23 cellular contexts compared by ENCODE assay signal in the genomic region with DNA sequence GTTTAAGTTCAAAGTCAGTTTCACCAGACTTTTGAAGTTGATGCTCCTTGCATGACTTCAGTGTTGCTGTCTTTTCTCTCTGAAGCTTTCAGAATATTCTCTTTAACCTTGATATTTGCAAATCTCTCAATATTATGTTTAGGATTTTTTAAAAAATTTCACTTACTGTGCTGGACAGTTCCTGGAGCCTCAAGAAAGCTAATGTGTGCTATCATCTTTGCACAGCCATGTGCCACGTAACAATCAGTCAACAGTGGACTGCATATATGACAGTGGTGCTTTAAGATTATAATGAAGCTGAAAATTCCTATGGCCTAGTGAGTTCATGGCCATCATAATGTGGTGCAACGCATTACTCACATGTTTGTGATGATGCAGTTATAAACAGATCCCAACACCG. TPM values are rescaled to one million over a fixed set of nuclear protein-coding genes. Genes with fewer than 3 reads are reported as not detected.
DNase-seq lines count a peak whose midpoint lies in the region; ATAC-seq and TF ChIP-seq lines count a peak whose summit lies in the region.
"Had no signal": no experiment of that assay in that cellular context is flagged by ENCODE, and none has a peak within 500 bp of the region (broad histone marks: within the 10 kb centered on the region; RNA-seq: fewer than 3 reads in every experiment).

No MANE protein-coding gene starts in this region.

- TF ChIP-seq CTCF in WERI-Rb-1 (IDR thresholded peaks at IDR 0.05; ENCODE audit: low read depth, low read length): no peak
- no peak for TF ChIP-seq CTCF in upper lobe of left lung (IDR thresholded peaks at IDR 0.05)

- no peak overlapping the region for H4K91ac ChIP-seq in mesenchymal stem cell (ENCODE audit: low read length)

- no peak for TF ChIP-seq POLR2A in upper lobe of left lung (IDR thresholded peaks at IDR 0.05)

- no peak overlapping the region for H2BK120ac ChIP-seq in mesenchymal stem cell (ENCODE audit: low read depth, low read length)

- no peak overlapping the region for H4K8ac ChIP-seq in mesenchymal stem cell (ENCODE audit: low read length)

- H3K27ac ChIP-seq in CD4-positive, alpha-beta memory T cell (ENCODE audit: low read depth, low read length): no peak overlapping the region
- no peak overlapping the region for H3K27ac ChIP-seq in mesenchymal stem cell (ENCODE audit: low read length, poor library complexity, severe bottlenecking)
- no peak overlapping the region for H3K27ac ChIP-seq in WERI-Rb-1
- H3K27ac ChIP-seq in upper lobe of left lung: no peak overlapping the region
- H3K27ac ChIP-seq: SK-N-MC had no signal

- CTCF ChIA-PET in CD4-positive, alpha-beta memory T cell (lab: Charles Lee; ENCODE audit: partially characterized antibody): interaction anchor here (1.1 to 1.3 kb wide), 3 partner anchors 15 to 39 kb away, joined by 3 to 5 read pairs (median 4); no protein-coding TSS in a partner anchor

- 67% methylated on average over 3 of the region's 3 CpGs for WGBS in mesenchymal stem cell
- WGBS in upper lobe of left lung, 2 donors: 92 to 96% methylated on average over 3 of the region's 3 CpGs

- peaks cover 25% of the 10 kb centered on the region for H3K4me1 ChIP-seq in CD4-positive, alpha-beta memory T cell (ENCODE audit: insufficient read depth, low read length)
- H3K4me1 ChIP-seq in mesenchymal stem cell (ENCODE audit: control insufficient read depth, insufficient read depth, low read depth, low read length): no peaks in the 10 kb centered on the region
- no peaks in the 10 kb centered on the region for H3K4me1 ChIP-seq in upper lobe of left lung

- no peaks in the 10 kb centered on the region for H3K27me3 Mint-ChIP-seq in CD4-positive, alpha-beta memory T cell
- no peaks in the 10 kb centered on the region for H3K27me3 Mint-ChIP-seq in T-helper 17 cell

- H3K27me3 ChIP-seq in CD4-positive, alpha-beta memory T cell (ENCODE audit: insufficient read depth, low read length): no peaks in the 10 kb centered on the region
- H3K27me3 ChIP-seq in mesenchymal stem cell (ENCODE audit: control insufficient read depth in 1 of 2, insufficient read depth in 1 of 2, low read length in 2 of 2) (no peaks in the 10 kb centered on the region), WERI-Rb-1 (ENCODE audit: insufficient read depth, low read depth, severe bottlenecking) (no peaks in the 10 kb centered on the region), upper lobe of left lung (no peaks in the 10 kb centered on the region)
- H3K27me3 ChIP-seq: MG63 had no signal

- H2BK15ac ChIP-seq in mesenchymal stem cell (ENCODE audit: low read depth, poor library complexity, severe bottlenecking): no peak overlapping the region

- no peak overlapping the region for H2AK5ac ChIP-seq in mesenchymal stem cell (ENCODE audit: low read length, severe bottlenecking)

- no peak for DNase-seq in CD4-positive, alpha-beta memory T cell
- no peak for DNase-seq in T-helper 17 cell
- DNase-seq in mesenchymal stem cell: peak; percentile 41
- DNase-seq in WERI-Rb-1: no peak
- DNase-seq in COR-L47 (lab: John Stamatoyannopoulos, UW): no peak
- no peak for DNase-seq in upper lobe of left lung
- DNase-seq: Caco-2, GDM1, KBM-7, MG63, NCI-H1105 treated with DMSO at 0.1 percent for 48 hours, NCI-H146, NCI-H1930, NCI-H2107, NCI-H446, NCI-H524 treated with DMSO at 0.1 percent for 48 hours, NCI-H774, RPMI8226, SHP77 had no signal

- H3K14ac ChIP-seq in mesenchymal stem cell (ENCODE audit: low read length in 2 of 2): no peak overlapping the region

- H3K4me3 Mint-ChIP-seq in CD4-positive, alpha-beta memory T cell: peak overlapping the region in 6 of 8 donors; percentile 2 to 88 (median 64)
- no peak overlapping the region for H3K4me3 Mint-ChIP-seq in T-helper 17 cell

- POLR2A ChIA-PET in CD4-positive, alpha-beta memory T cell (lab: Charles Lee; ENCODE audit: partially characterized antibody): interaction anchor here (5.2 kb wide), 1 partner anchor 58 kb away, joined by 41 read pairs; a partner anchor contains a TSS

- no peaks in the 10 kb centered on the region for H3K36me3 ChIP-seq in CD4-positive, alpha-beta memory T cell (ENCODE audit: insufficient read depth, low read length)
- no peaks in the 10 kb centered on the region for H3K36me3 ChIP-seq in mesenchymal stem cell (ENCODE audit: control insufficient read depth in 1 of 2, insufficient read depth in 2 of 2, low read depth in 1 of 2, low read length in 2 of 2)
- no peaks in the 10 kb centered on the region for H3K36me3 ChIP-seq in WERI-Rb-1
- H3K36me3 ChIP-seq in upper lobe of left lung: no peaks in the 10 kb centered on the region
- H3K36me3 ChIP-seq: MG63 had no signal

- no peak overlapping the region for H2BK12ac ChIP-seq in mesenchymal stem cell (ENCODE audit: low read length in 2 of 2)

- H2BK5ac ChIP-seq in mesenchymal stem cell (ENCODE audit: low read depth, low read length, poor library complexity, severe bottlenecking): no peak overlapping the region

- no peak for ATAC-seq in T-helper 17 cell
- ATAC-seq in upper lobe of left lung (ENCODE audit: low FRiP score in 2 of 2): no peak
- ATAC-seq in HG03457 (IDR thresholded peaks at IDR 0.05; ENCODE audit: unreplicated experiment): no peak
- ATAC-seq: GM12878 had no signal

- H3K4me1 Mint-ChIP-seq in CD4-positive, alpha-beta memory T cell: peaks cover 19 to 33% (median 27%) of the 10 kb centered on the region in 4 donors
- peaks cover 18% of the 10 kb centered on the region for H3K4me1 Mint-ChIP-seq in T-helper 17 cell

- H3K4me2 ChIP-seq in mesenchymal stem cell (ENCODE audit: low read length, poor library complexity, severe bottlenecking): no peak overlapping the region

- no peaks in the 10 kb centered on the region for H3K36me3 Mint-ChIP-seq in CD4-positive, alpha-beta memory T cell
- H3K36me3 Mint-ChIP-seq in T-helper 17 cell (ENCODE audit: low read depth): no peaks in the 10 kb centered on the region

- no peak for TF ChIP-seq RAD21 in Ishikawa (IDR thresholded peaks at IDR 0.05; ENCODE audit: low read depth)

- no peak overlapping the region for H3K4ac ChIP-seq in mesenchymal stem cell (ENCODE audit: low read depth in 1 of 2, low read length in 2 of 2)

- peak overlapping the region; percentile 21 to 94 (median 68) for H3K27ac Mint-ChIP-seq in CD4-positive, alpha-beta memory T cell
- H3K27ac Mint-ChIP-seq in T-helper 17 cell: peak overlapping the region; percentile 88

- no peak for TF ChIP-seq EP300 in Ishikawa (IDR thresholded peaks at IDR 0.05; ENCODE audit: borderline replicate concordance)
- TF ChIP-seq EP300 in upper lobe of left lung (IDR thresholded peaks at IDR 0.05): no peak

- H3K9ac ChIP-seq in mesenchymal stem cell (ENCODE audit: low read length): no peak overlapping the region

- H2AFZ ChIP-seq in mesenchymal stem cell (ENCODE audit: low read depth, low read length): no peak overlapping the region

- no peaks in the 10 kb centered on the region for H3K79me1 ChIP-seq in mesenchymal stem cell (replicated peaks; ENCODE audit: low read length, poor library complexity, severe bottlenecking)

- no peak overlapping the region for H3K23ac ChIP-seq in mesenchymal stem cell (ENCODE audit: low read length in 2 of 2)

- no peaks in the 10 kb centered on the region for H3K9me3 ChIP-seq in CD4-positive, alpha-beta memory T cell (ENCODE audit: control insufficient read depth in 1 of 2, low read length in 2 of 2)
- H3K9me3 ChIP-seq in T-helper 17 cell (ENCODE audit: control insufficient read depth, low read length, poor library complexity, severe bottlenecking) (no peaks in the 10 kb centered on the region), mesenchymal stem cell (ENCODE audit: control insufficient read depth, low read length) (no peaks in the 10 kb centered on the region), WERI-Rb-1 (ENCODE audit: severe bottlenecking) (no peaks in the 10 kb centered on the region), upper lobe of left lung (no peaks in the 10 kb centered on the region)
- H3K9me3 ChIP-seq: Caco-2, MG63 had no signal

- intact Hi-C loops in CD4-positive, alpha-beta memory T cell (cut with micrococcal nuclease): loop anchor here (2.0 kb wide), 1 partner anchor 59 kb away; a partner anchor contains a TSS

- no peak overlapping the region for H3K18ac ChIP-seq in mesenchymal stem cell (ENCODE audit: low read depth in 1 of 2, low read length in 2 of 2)

- no peak overlapping the region for H3K4me3 ChIP-seq in CD4-positive, alpha-beta memory T cell (ENCODE audit: low read length in 2 of 2)
- H3K4me3 ChIP-seq in mesenchymal stem cell (ENCODE audit: insufficient read depth in 1 of 2, low read depth in 1 of 2, low read length in 2 of 2): no peak overlapping the region
- H3K4me3 ChIP-seq in WERI-Rb-1 (ENCODE audit: low read depth, low read length): no peak overlapping the region
- no peak overlapping the region for H3K4me3 ChIP-seq in upper lobe of left lung
- H3K4me3 ChIP-seq: GM12878, MG63, SK-N-MC had no signal

- no peaks in the 10 kb centered on the region for H3K9me3 Mint-ChIP-seq in CD4-positive, alpha-beta memory T cell

TF ChIP-seq in Ishikawa, 13 proteins besides CTCF, POLR2A, EP300 and RAD21 (continues in another document):
- no peak for TF ChIP-seq YY1 (IDR thresholded peaks at IDR 0.05; ENCODE audit: low read depth)

RNA-seq across cellular contexts. Expression of a gene that starts 59.1 kb away (rescaled TPM):
- total RNA-seq in CD4-positive, alpha-beta memory T cell: 10 to 100 TPM; 11.4 to 12.0 TPM
- 1 to 10 TPM; 3.3 to 4.2 TPM for polyA plus RNA-seq in CD4-positive, alpha-beta memory T cell
- total RNA-seq in T-helper 17 cell (10 to 100 TPM; 11.6 to 14.7 TPM), upper lobe of left lung (10 to 100 TPM; 11.5 to 36.1 (median 22.0) TPM)
- polyA plus RNA-seq in mesenchymal stem cell (2013, experiment 1 of 2): 34.2 TPM
- polyA plus RNA-seq in mesenchymal stem cell (2013, experiment 2 of 2): 37.1 TPM
